ENCODE assay signal across 8 cellular contexts in the genomic region with DNA sequence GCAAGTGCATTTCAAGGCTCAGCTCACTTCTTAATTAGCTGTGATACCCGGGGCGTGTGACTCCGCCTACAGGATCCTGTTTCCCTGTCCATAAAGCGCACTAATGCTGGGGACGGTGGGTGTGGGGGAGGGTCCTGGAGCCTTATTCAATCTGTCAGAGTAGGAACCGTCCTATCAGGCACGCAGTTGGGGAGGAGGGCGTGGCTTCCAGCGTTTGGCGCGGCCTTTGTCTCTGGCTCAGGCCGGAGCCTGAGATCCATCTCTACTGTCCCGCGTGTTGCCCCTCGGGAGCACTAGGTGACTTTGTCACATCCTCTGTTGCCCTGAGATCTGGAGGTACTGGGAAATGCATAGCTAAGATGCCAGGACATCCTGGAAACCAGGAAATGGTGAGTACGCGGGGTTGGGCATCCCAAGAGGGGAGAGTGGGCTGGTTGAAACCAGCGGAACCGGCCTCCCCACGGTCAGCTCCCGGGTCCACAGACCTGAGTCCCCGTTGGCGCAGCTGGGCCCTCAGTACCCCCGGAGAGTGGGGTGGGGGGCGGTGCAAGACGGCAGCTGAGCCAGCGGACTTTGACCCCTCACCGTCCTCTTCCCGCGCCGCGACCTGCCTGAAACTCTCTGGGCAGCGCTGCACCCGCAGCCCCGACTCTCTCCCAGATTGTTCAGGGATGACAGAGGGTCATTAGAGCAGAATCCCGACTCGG.
A peak's percentile ranks its signal among the peaks of the same experiment; 100 is the strongest.
DNase-seq lines count a peak whose midpoint lies in the region; ATAC-seq and TF ChIP-seq lines count a peak whose summit lies in the region.

No MANE protein-coding gene starts in this region.

- H4K20me1 ChIP-seq in fibroblast of lung (ENCODE audit: control insufficient read depth, extremely low read depth, insufficient read depth, low read length): no peaks in the 10 kb centered on the region

- no peak overlapping the region for H3K27ac ChIP-seq in fibroblast of lung (ENCODE audit: insufficient read depth, low read length)

- POLR2A ChIA-PET in activated B cell treated with CpG ODN at 0.5 μM for 24 hours (lab: Charles Lee): no interaction called here

- peaks cover 13% of the 10 kb centered on the region for H3K4me1 Mint-ChIP-seq in activated B cell treated with CpG ODN at 0.5 μM for 24 hours

- ATAC-seq in GM18505 (IDR thresholded peaks at IDR 0.05; ENCODE audit: unreplicated experiment) (peak; percentile 90), HG02884 (IDR thresholded peaks at IDR 0.05; ENCODE audit: unreplicated experiment) (peak; percentile 96), activated B cell treated with CpG ODN at 0.5 μM for 24 hours (ENCODE audit: low read depth) (peak; percentile 86)

- H2AFZ ChIP-seq in fibroblast of lung (ENCODE audit: low read length) (no peak overlapping the region), neuron (ENCODE audit: low read depth, low read length) (peak overlapping the region; percentile 91)

- peaks cover 8% of the 10 kb centered on the region for H3K27me3 ChIP-seq in fibroblast of lung (ENCODE audit: control insufficient read depth, insufficient read depth, low read length)
- no peaks in the 10 kb centered on the region for H3K27me3 ChIP-seq in neuron (ENCODE audit: insufficient read depth, low read length)

- intact Hi-C loops in activated B cell treated with CpG ODN at 0.5 μM for 24 hours (cut with micrococcal nuclease): no loop called here

- H3K36me3 ChIP-seq in fibroblast of lung (ENCODE audit: control insufficient read depth, insufficient read depth, low read length) (no peaks in the 10 kb centered on the region), neuron (ENCODE audit: insufficient read depth, low read length) (no peaks in the 10 kb centered on the region)

- peaks cover 7% of the 10 kb centered on the region for H3K9me3 Mint-ChIP-seq in activated B cell treated with CpG ODN at 0.5 μM for 24 hours

- H3K4me3 Mint-ChIP-seq in activated B cell treated with CpG ODN at 0.5 μM for 24 hours: peak overlapping the region; percentile 81

- peaks cover 27% of the 10 kb centered on the region for H3K27me3 Mint-ChIP-seq in activated B cell treated with CpG ODN at 0.5 μM for 24 hours

- no peak for TF ChIP-seq POLR2A in GM18505 (IDR thresholded peaks at IDR 0.05; ENCODE audit: borderline replicate concordance, extremely low read depth, insufficient read depth, insufficient read length)

- H3K27ac Mint-ChIP-seq in activated B cell treated with CpG ODN at 0.5 μM for 24 hours: no peak overlapping the region

- no peaks in the 10 kb centered on the region for H3K36me3 Mint-ChIP-seq in activated B cell treated with CpG ODN at 0.5 μM for 24 hours (ENCODE audit: low read depth)

- H3K79me2 ChIP-seq in fibroblast of lung (ENCODE audit: control insufficient read depth, insufficient read depth, low read length): no peaks in the 10 kb centered on the region

- no peak for TF ChIP-seq CTCF in activated B cell treated with CpG ODN at 0.5 μM for 24 hours (IDR thresholded peaks at IDR 0.05)
- no peak for TF ChIP-seq CTCF in fibroblast of lung (conservative IDR thresholded peaks at IDR 0.05 in 1 of 2, IDR thresholded peaks at IDR 0.05 in 1 of 2; ENCODE audit: low read depth in 1 of 2, low read length in 2 of 2)

- DNase-seq in A172 (ENCODE audit: low spot score) (peak; percentile 97), NCI-H2081 (lab: John Stamatoyannopoulos, UW) (peak; percentile 97 to 98), activated B cell treated with CpG ODN at 0.5 μM for 24 hours (no peak), fibroblast of lung (ENCODE audit: low read depth in 2 of 2) (peak; percentile 47 to 84), T-helper 9 cell (no peak)

- peak overlapping the region; percentile 44 for H3K4me2 ChIP-seq in fibroblast of lung (ENCODE audit: extremely low read depth, insufficient read depth, low read length)

- H3K9ac ChIP-seq in fibroblast of lung (ENCODE audit: insufficient read depth, low read length): no peak overlapping the region

- H3K4me1 ChIP-seq in fibroblast of lung (ENCODE audit: control insufficient read depth, extremely low read depth, insufficient read depth, low read length) (no peaks in the 10 kb centered on the region), neuron (ENCODE audit: insufficient read depth, low read length) (peaks cover 12% of the 10 kb centered on the region)

- H3K9me3 ChIP-seq in fibroblast of lung (ENCODE audit: control insufficient read depth, insufficient read depth, low read depth, low read length) (no peaks in the 10 kb centered on the region), neuron (ENCODE audit: low read length) (no peaks in the 10 kb centered on the region)

- CTCF ChIA-PET in activated B cell treated with CpG ODN at 0.5 μM for 24 hours (lab: Charles Lee): no interaction called here

- H3K4me3 ChIP-seq in fibroblast of lung (replicated peaks in 1 of 4; ENCODE audit: control extremely low read depth in 1 of 4, insufficient read depth in 1 of 4, low read depth in 3 of 4, low read length in 4 of 4) (peak overlapping the region in 2 of 4 experiments; percentile 17 to 69), neuron (ENCODE audit: low read length) (peak overlapping the region; percentile 87)

Comparison
In these comparisons a context has a peak if more than half of its experiments do, and no peak if none do; other contexts are left out.
1. DNase-seq: peak in A172 (single experiment), NCI-H2081 (2 of 2) and fibroblast of lung (2 of 2); none in activated B cell treated with CpG ODN at 0.5 μM for 24 hours (single experiment) and T-helper 9 cell (single experiment).
2. Peak in every context shown above with its lines, with median percentiles within 50 percentile points of each other: ATAC-seq.